ENCODE assay signal across 29 cellular contexts in the genomic region with DNA sequence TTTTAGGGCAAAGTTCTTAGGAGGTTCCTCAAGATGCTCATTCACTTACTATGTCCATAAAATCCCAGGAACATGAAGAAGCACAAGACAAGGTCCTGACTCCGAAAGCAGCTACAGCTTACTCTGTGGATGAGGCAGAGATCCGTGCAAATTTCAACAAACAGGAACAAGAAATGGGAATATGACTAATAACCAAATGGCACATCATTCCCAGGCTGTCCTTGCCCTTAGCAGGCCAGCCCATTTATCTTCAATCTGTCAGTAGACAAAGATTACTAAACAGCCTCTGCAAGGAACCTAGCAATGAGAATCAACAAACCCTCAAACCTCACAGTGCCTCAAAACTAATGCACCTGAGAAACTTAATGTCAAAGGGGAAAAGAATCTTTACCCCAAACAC. TPM values are rescaled to one million over a fixed set of nuclear protein-coding genes. Genes with fewer than 3 reads are reported as not detected.
DNase-seq lines count a peak whose midpoint lies in the region; ATAC-seq and TF ChIP-seq lines count a peak whose summit lies in the region.
"Had no signal": no experiment of that assay in that cellular context is flagged by ENCODE, and none has a peak within 500 bp of the region (broad histone marks: within the 10 kb centered on the region; RNA-seq: fewer than 3 reads in every experiment).

No MANE protein-coding gene starts in this region.

- H3K36me3 Mint-ChIP-seq in immature natural killer cell, result no peaks in the 10 kb centered on the region
- H3K36me3 Mint-ChIP-seq: activated naive CD8-positive, alpha-beta T cell treated with anti-CD3 and anti-CD28 coated beads, Interleukin-2, amount 10 ng/mL, durations not matched to agents 7 days and 5 days had no signal

- peak overlapping the region; percentile 47; the same call in 1 of the 2 replicates for H3K27ac ChIP-seq in ACC112 (ENCODE audit: low read depth, low read length)
- H3K27ac ChIP-seq: body of pancreas had no signal

- H3K36me3 ChIP-seq in ACC112 (ENCODE audit: insufficient read depth, low read length), result no peaks in the 10 kb centered on the region
- H3K36me3 ChIP-seq: HAP-1 had no signal

- H3K4me3 Mint-ChIP-seq in immature natural killer cell, result no peak overlapping the region
- H3K4me3 Mint-ChIP-seq: activated naive CD8-positive, alpha-beta T cell treated with anti-CD3 and anti-CD28 coated beads, Interleukin-2, amount 10 ng/mL, durations not matched to agents 7 days and 5 days; stimulated activated naive CD8-positive, alpha-beta T cell treated with anti-CD3 and anti-CD28 coated beads, Interleukin-15, amount 100 ng/mL, for 72 hours had no signal

- peaks cover 48% of the 10 kb centered on the region for H3K4me1 ChIP-seq in ACC112 (ENCODE audit: control insufficient read depth, insufficient read depth, low read length, unreplicated experiment)
- H3K4me1 ChIP-seq: HAP-1 had no signal

- H2AFZ ChIP-seq in ACC112 (ENCODE audit: low read length, unreplicated experiment), result no peak overlapping the region

- H3K79me2 ChIP-seq in ACC112 (ENCODE audit: control insufficient read depth, insufficient read depth, low read length, unreplicated experiment), result peaks cover 51% of the 10 kb centered on the region

- no peak overlapping the region for H3K4me3 ChIP-seq in ACC112 (ENCODE audit: low read depth, low read length)
- H3K4me3 ChIP-seq: body of pancreas, HAP-1 had no signal

- H3K4me1 Mint-ChIP-seq in immature natural killer cell, result no peaks in the 10 kb centered on the region

- peak; percentile 79 for DNase-seq in LHCN-M2 (ENCODE audit: low read depth)
- peak; percentile 60 for DNase-seq in dermis blood vessel endothelial cell
- peak; percentile 73 for DNase-seq in hepatic stellate cell (ENCODE audit: low spot score)
- no peak for DNase-seq in immature natural killer cell
- DNase-seq in GM10266 (ENCODE audit: extremely low spot score), result no peak
- no peak for DNase-seq in DMS 273 treated with DMSO at 0.1 percent for 48 hours (lab: John Stamatoyannopoulos, UW)
- DNase-seq: activated CD4-positive, alpha-beta T cell treated with anti-CD3 and anti-CD28 coated beads, Interleukin-2, amount 50 U/mL, for 48 hours; activated CD4-positive, CD25-positive, alpha-beta regulatory T cell; activated CD8-positive, alpha-beta memory T cell treated with anti-CD3 and anti-CD28 coated beads, Interleukin-2, amount 50 U/mL, for 48 hours; activated effector memory CD4-positive, alpha-beta T cell treated with anti-CD3 and anti-CD28 coated beads, Interleukin-2, amount 50 U/mL, for 16 hours; activated naive CD8-positive, alpha-beta T cell treated with anti-CD3 and anti-CD28 coated beads, Interleukin-2, amount 10 ng/mL, durations not matched to agents 7 days and 5 days; body of pancreas; DMS79 treated with DMSO at 0.1 percent for 48 hours; effector memory CD4-positive, alpha-beta T cell; head of caudate nucleus; left cardiac atrium; NCI-H1105; NCI-H2029; NCI-H345; NCI-H82; Right ventricle myocardium superior; stimulated activated naive CD8-positive, alpha-beta T cell treated with anti-CD3 and anti-CD28 coated beads, Interleukin-15, amount 100 ng/mL, for 72 hours; trophoblast cell had no signal

- H3K27ac Mint-ChIP-seq in immature natural killer cell, result no peak overlapping the region
- H3K27ac Mint-ChIP-seq: activated naive CD8-positive, alpha-beta T cell treated with anti-CD3 and anti-CD28 coated beads, Interleukin-2, amount 10 ng/mL, durations not matched to agents 7 days and 5 days; stimulated activated naive CD8-positive, alpha-beta T cell treated with anti-CD3 and anti-CD28 coated beads, Interleukin-15, amount 100 ng/mL, for 72 hours had no signal

- TF ChIP-seq CTCF in GM10266 (IDR thresholded peaks at IDR 0.05; ENCODE audit: control insufficient read depth, insufficient read depth, low read depth, missing control alignments), result no peak

- H3K27me3 Mint-ChIP-seq in immature natural killer cell (ENCODE audit: low read depth in 3 of 3), result peaks cover 8 to 16% (median 13%) of the 10 kb centered on the region in 3 donors

- no peak for ATAC-seq in GM19467 (IDR thresholded peaks at IDR 0.05; ENCODE audit: unreplicated experiment)
- ATAC-seq: body of pancreas; esophagus mucosa; left cardiac atrium; sciatic nerve; stimulated activated naive CD8-positive, alpha-beta T cell treated with anti-CD3 and anti-CD28 coated beads, Interleukin-15, amount 100 ng/mL, for 72 hours had no signal

- H3K9me3 Mint-ChIP-seq in immature natural killer cell, result no peaks in the 10 kb centered on the region
- H3K9me3 Mint-ChIP-seq: activated naive CD8-positive, alpha-beta T cell treated with anti-CD3 and anti-CD28 coated beads, Interleukin-2, amount 10 ng/mL, durations not matched to agents 7 days and 5 days; stimulated activated naive CD8-positive, alpha-beta T cell treated with anti-CD3 and anti-CD28 coated beads, Interleukin-15, amount 100 ng/mL, for 72 hours had no signal

- H3K27me3 ChIP-seq in ACC112 (ENCODE audit: insufficient read depth, low read length), result no peaks in the 10 kb centered on the region
- H3K27me3 ChIP-seq: body of pancreas had no signal

RNA-seq across cellular contexts. Expression of gene TNFAIP8L3, which starts 5.0 kb away (rescaled TPM):
- total RNA-seq in LHCN-M2 (2014; rRNA removed) (141 and 162 TPM in 2 replicates), dermis blood vessel endothelial cell (49.9 and 79.0 TPM in 2 replicates)
- 18.4 TPM for polyA plus RNA-seq in LHCN-M2 (2012)
- not detected for polyA plus RNA-seq in immature natural killer cell
- total RNA-seq: OCI-LY7 had no signal

Comparison
In these comparisons a context has a peak if more than half of its experiments do, and no peak if none do; other contexts are left out.
1. DNase-seq: peak in LHCN-M2 (single experiment), dermis blood vessel endothelial cell (single experiment) and hepatic stellate cell (single experiment); none in immature natural killer cell (0 of 3), GM10266 (single experiment) and DMS 273 treated with DMSO at 0.1 percent for 48 hours (single experiment).